2 cellular contexts compared by ENCODE assay signal in genomic region chr7:158351481-158351880, GRCh38.
TF ChIP-seq lines count a peak whose summit lies in the region.

No MANE protein-coding gene starts in this region.

TF ChIP-seq in H1, 55 proteins besides CTCF, POLR2A, EP300 and RAD21 (continued from another document):
- TF ChIP-seq CHD7 (IDR thresholded peaks at IDR 0.05; ENCODE audit: insufficient replicate concordance, low read length) (no peak), KDM1A (IDR thresholded peaks at IDR 0.05; ENCODE audit: borderline replicate concordance, low read length) (no peak), GABPA (IDR thresholded peaks at IDR 0.05; ENCODE audit: borderline replicate concordance, insufficient read depth, low read length) (no peak)

TF ChIP-seq in SK-N-SH treated with all-trans-retinoic acid at 6 μM for 48 hours, 23 proteins besides CTCF, POLR2A, EP300 and RAD21 (continued from another document):
- TF ChIP-seq SNAI2 (CRISPR knock-in tag; IDR thresholded peaks at IDR 0.05) = no peak
